In genomic region chr5:66472010-66472409, GRCh38 we compare ENCODE assay signal across 27 cellular contexts.
"Had no signal": no experiment of that assay in that cellular context is flagged by ENCODE, and none has a peak within 500 bp of the region (broad histone marks: within the 10 kb centered on the region; RNA-seq: fewer than 3 reads in every experiment).

No MANE protein-coding gene starts in this region.

- H3K4me3 ChIP-seq: hepatocyte, left ventricle myocardium inferior, lung, mucosa of descending colon, pancreas, prostate gland, skin epidermis, tibial nerve, vagina had no signal

- H3K27ac ChIP-seq: hepatocyte, left ventricle myocardium inferior, pancreas, prostate gland, skin epidermis, tibial nerve, vagina had no signal

- H3K27ac Mint-ChIP-seq: naive thymus-derived CD8-positive, alpha-beta T cell; nephron; stimulated activated naive CD8-positive, alpha-beta T cell treated with anti-CD3 and anti-CD28 coated beads, Interleukin-15, amount 100 ng/mL, for 72 hours; type B pancreatic cell had no signal

- ATAC-seq: mucosa of descending colon; naive thymus-derived CD8-positive, alpha-beta T cell; pancreas; right cardiac atrium; sciatic nerve; stimulated activated naive CD8-positive, alpha-beta T cell treated with anti-CD3 and anti-CD28 coated beads, Interleukin-15, amount 100 ng/mL, for 72 hours had no signal

- H3K4me1 Mint-ChIP-seq: neural crest cell; stimulated activated naive CD8-positive, alpha-beta T cell treated with anti-CD3 and anti-CD28 coated beads, Interleukin-15, amount 100 ng/mL, for 72 hours had no signal

- H3K9me3 ChIP-seq: pancreas, prostate gland, vagina had no signal

- H3K4me1 ChIP-seq: left ventricle myocardium inferior, pancreas, prostate gland, tibial nerve, vagina had no signal

- H3K79me2 ChIP-seq: hepatocyte had no signal

- DNase-seq: islet precursor cell; left ventricle myocardium inferior; midbrain; mucosa of descending colon; naive thymus-derived CD8-positive, alpha-beta T cell; nucleus accumbens; pancreas; posterior cingulate gyrus; retina; right cardiac atrium; stimulated activated CD4-positive, alpha-beta T cell treated with anti-CD3 and anti-CD28 coated beads, Interleukin-12 subunit alpha, Interleukin-12 subunit beta, amount 100 ng/mL, for 4 hours; stimulated activated CD4-positive, alpha-beta T cell treated with anti-CD3 and anti-CD28 coated beads, Interleukin-15, amount 100 ng/mL, for 24 hours; stimulated activated CD4-positive, alpha-beta T cell treated with anti-CD3 and anti-CD28 coated beads, Interleukin-2, amount 100 ng/mL, for 24 hours; stimulated activated CD4-positive, alpha-beta T cell treated with anti-CD3 and anti-CD28 coated beads, Interleukin-4, amount 100 ng/mL, for 1 hour; stimulated activated naive CD4-positive, alpha-beta T cell treated with Interleukin-2 at 50 U/mL for 16 hours; stimulated activated naive CD8-positive, alpha-beta T cell treated with anti-CD3 and anti-CD28 coated beads, Interleukin-15, amount 100 ng/mL, for 72 hours; substantia nigra had no signal

- H3K4me3 Mint-ChIP-seq: naive thymus-derived CD8-positive, alpha-beta T cell; nephron; neural crest cell; stimulated activated naive CD8-positive, alpha-beta T cell treated with anti-CD3 and anti-CD28 coated beads, Interleukin-15, amount 100 ng/mL, for 72 hours; type B pancreatic cell had no signal

- H2AFZ ChIP-seq: hepatocyte had no signal

- H3K36me3 ChIP-seq: left ventricle myocardium inferior, pancreas, prostate gland, tibial nerve, vagina had no signal

- H3K36me3 Mint-ChIP-seq: naive thymus-derived CD8-positive, alpha-beta T cell; type B pancreatic cell had no signal

- H3K4me2 ChIP-seq: hepatocyte had no signal

- H3K27me3 ChIP-seq: hepatocyte, pancreas, tibial nerve, vagina had no signal
